In genomic region chr3:101721650-101721917, GRCh38 we compare ENCODE assay signal across 12 cellular contexts. TPM values are rescaled to one million over a fixed set of nuclear protein-coding genes. Genes with fewer than 3 reads are reported as not detected.
A peak's percentile ranks its signal among the peaks of the same experiment; 100 is the strongest.
DNase-seq lines count a peak whose midpoint lies in the region; ATAC-seq and FAIRE-seq lines count a peak whose summit lies in the region.
"Had no signal": no experiment of that assay in that cellular context is flagged by ENCODE, and none has a peak within 500 bp of the region (broad histone marks: within the 10 kb centered on the region; RNA-seq: fewer than 3 reads in every experiment).

No MANE protein-coding gene starts in this region.

- intact Hi-C loops in head of caudate nucleus (cut with DNase I), result loop anchor here (10.0 kb wide), 1 partner anchor 63 kb away; no protein-coding TSS in a partner anchor

- peak overlapping the region; percentile 65 for H3K4me3 ChIP-seq in CD4-positive, CD25-positive, alpha-beta regulatory T cell (ENCODE audit: low read depth, low read length)
- H3K4me3 ChIP-seq: esophagus muscularis mucosa had no signal

- peak overlapping the region; percentile 81 to 94 (median 88) for H3K27ac Mint-ChIP-seq in CD4-positive, CD25-positive, alpha-beta regulatory T cell
- peak overlapping the region; percentile 85 for H3K27ac Mint-ChIP-seq in activated CD8-positive, alpha-beta T cell treated with anti-CD3 and anti-CD28 coated beads, Interleukin-2, amount 10 ng/mL, durations not matched to agents 7 days and 5 days
- H3K27ac Mint-ChIP-seq in naive thymus-derived CD8-positive, alpha-beta T cell, result peak overlapping the region; percentile 18 to 95 (median 88)

- no peaks in the 10 kb centered on the region for H3K36me3 Mint-ChIP-seq in CD4-positive, CD25-positive, alpha-beta regulatory T cell
- H3K36me3 Mint-ChIP-seq in activated CD8-positive, alpha-beta T cell treated with anti-CD3 and anti-CD28 coated beads, Interleukin-2, amount 10 ng/mL, durations not matched to agents 7 days and 5 days (ENCODE audit: low read depth), result no peaks in the 10 kb centered on the region
- H3K36me3 Mint-ChIP-seq in naive thymus-derived CD8-positive, alpha-beta T cell, result no peaks in the 10 kb centered on the region

- H3K4me1 Mint-ChIP-seq in CD4-positive, CD25-positive, alpha-beta regulatory T cell, result peaks cover 24 to 51% (median 34%) of the 10 kb centered on the region in 4 donors
- H3K4me1 Mint-ChIP-seq in activated CD8-positive, alpha-beta T cell treated with anti-CD3 and anti-CD28 coated beads, Interleukin-2, amount 10 ng/mL, durations not matched to agents 7 days and 5 days (ENCODE audit: low read depth), result peaks cover 40% of the 10 kb centered on the region
- peaks cover 15 to 40% (median 33%) of the 10 kb centered on the region in 4 donors for H3K4me1 Mint-ChIP-seq in naive thymus-derived CD8-positive, alpha-beta T cell

- H3K27me3 Mint-ChIP-seq in CD4-positive, CD25-positive, alpha-beta regulatory T cell, result no peaks in the 10 kb centered on the region
- H3K27me3 Mint-ChIP-seq in activated CD8-positive, alpha-beta T cell treated with anti-CD3 and anti-CD28 coated beads, Interleukin-2, amount 10 ng/mL, durations not matched to agents 7 days and 5 days (ENCODE audit: low read depth), result no peaks in the 10 kb centered on the region
- H3K27me3 Mint-ChIP-seq in naive thymus-derived CD8-positive, alpha-beta T cell, result no peaks in the 10 kb centered on the region

- no peak for ATAC-seq in CD4-positive, CD25-positive, alpha-beta regulatory T cell (ENCODE audit: low read depth in 2 of 2)
- no peak for ATAC-seq in activated CD8-positive, alpha-beta T cell treated with anti-CD3 and anti-CD28 coated beads, Interleukin-2, amount 10 ng/mL, durations not matched to agents 7 days and 5 days
- ATAC-seq in naive thymus-derived CD8-positive, alpha-beta T cell, result no peak
- ATAC-seq in HG03025 (IDR thresholded peaks at IDR 0.05; ENCODE audit: low FRiP score, unreplicated experiment), result no peak

- POLR2A ChIA-PET in activated CD8-positive, alpha-beta T cell treated with anti-CD3 and anti-CD28 coated beads, Interleukin-2, amount 10 ng/mL, durations not matched to agents 7 days and 5 days (lab: Charles Lee), result interaction anchor here (0.7 to 2.0 kb wide), 4 partner anchors 35 to 128 kb away, joined by 3 to 9 read pairs (median 6); partner anchors contain the start of genes NFKBIZ, NXPE3, RPL24 and ZBTB11
- POLR2A ChIA-PET in naive thymus-derived CD8-positive, alpha-beta T cell (lab: Charles Lee), result interaction anchor here (1.2 to 2.6 kb wide), 4 partner anchors 35 to 83 kb away, joined by 3 to 11 read pairs (median 8); partner anchors contain the start of genes NXPE3 and RPL24

- H3K9me3 ChIP-seq in CD4-positive, CD25-positive, alpha-beta regulatory T cell (ENCODE audit: control insufficient read depth in 2 of 2, low read length in 2 of 2), result no peaks in the 10 kb centered on the region
- H3K9me3 ChIP-seq: Caco-2, esophagus muscularis mucosa had no signal

- H3K27me3 ChIP-seq in CD4-positive, CD25-positive, alpha-beta regulatory T cell (ENCODE audit: control insufficient read depth, insufficient read depth, low read length), result no peaks in the 10 kb centered on the region
- H3K27me3 ChIP-seq: esophagus muscularis mucosa had no signal

- DNase-seq in CD4-positive, CD25-positive, alpha-beta regulatory T cell, result no peak
- DNase-seq in activated CD8-positive, alpha-beta T cell treated with anti-CD3 and anti-CD28 coated beads, Interleukin-2, amount 10 ng/mL, durations not matched to agents 7 days and 5 days, result no peak
- no peak for DNase-seq in naive thymus-derived CD8-positive, alpha-beta T cell
- DNase-seq in head of caudate nucleus (no peak), NCI-H128 (lab: John Stamatoyannopoulos, UW; ENCODE audit: unreplicated experiment) (no peak)
- DNase-seq: Caco-2; central memory CD4-positive, alpha-beta T cell; mesendoderm; NCI-H446 treated with DMSO at 0.1 percent for 48 hours had no signal

- H3K4me1 ChIP-seq in CD4-positive, CD25-positive, alpha-beta regulatory T cell (ENCODE audit: control insufficient read depth, insufficient read depth, low read length, poor library complexity, severe bottlenecking), result peaks cover 41% of the 10 kb centered on the region
- H3K4me1 ChIP-seq: Caco-2 had no signal

- FAIRE-seq in G401.6 (lab: Jason Lieb, UNC), result peak; percentile 76

- CTCF ChIA-PET in activated CD8-positive, alpha-beta T cell treated with anti-CD3 and anti-CD28 coated beads, Interleukin-2, amount 10 ng/mL, durations not matched to agents 7 days and 5 days (lab: Charles Lee), result interaction anchor here (0.7 to 3.0 kb wide), 11 partner anchors 12 to 148 kb away, joined by 3 to 11 read pairs (median 3); partner anchors contain the start of genes PCNP and ZBTB11

- H3K36me3 ChIP-seq in CD4-positive, CD25-positive, alpha-beta regulatory T cell (ENCODE audit: control insufficient read depth, insufficient read depth, low read length), result no peaks in the 10 kb centered on the region
- H3K36me3 ChIP-seq: esophagus muscularis mucosa had no signal

- H3K4me3 Mint-ChIP-seq in CD4-positive, CD25-positive, alpha-beta regulatory T cell, result peak overlapping the region; percentile 1 to 73 (median 59)
- peak overlapping the region; percentile 55 for H3K4me3 Mint-ChIP-seq in activated CD8-positive, alpha-beta T cell treated with anti-CD3 and anti-CD28 coated beads, Interleukin-2, amount 10 ng/mL, durations not matched to agents 7 days and 5 days
- H3K4me3 Mint-ChIP-seq in naive thymus-derived CD8-positive, alpha-beta T cell, result peak overlapping the region in 5 of 10 donors; percentile 12 to 64 (median 42)

- H3K9me3 Mint-ChIP-seq in CD4-positive, CD25-positive, alpha-beta regulatory T cell, result no peaks in the 10 kb centered on the region
- no peaks in the 10 kb centered on the region for H3K9me3 Mint-ChIP-seq in activated CD8-positive, alpha-beta T cell treated with anti-CD3 and anti-CD28 coated beads, Interleukin-2, amount 10 ng/mL, durations not matched to agents 7 days and 5 days (ENCODE audit: insufficient read depth)
- no peaks in the 10 kb centered on the region for H3K9me3 Mint-ChIP-seq in naive thymus-derived CD8-positive, alpha-beta T cell

- H3K27ac ChIP-seq in CD4-positive, CD25-positive, alpha-beta regulatory T cell (ENCODE audit: insufficient read depth, low read length, poor library complexity, severe bottlenecking), result peak overlapping the region; percentile 70
- H3K27ac ChIP-seq: esophagus muscularis mucosa had no signal

RNA-seq across cellular contexts. Expression of gene CEP97, which starts 2.8 kb away (rescaled TPM):
- total RNA-seq in CD4-positive, CD25-positive, alpha-beta regulatory T cell, result 15.2 TPM
- polyA plus RNA-seq in CD4-positive, CD25-positive, alpha-beta regulatory T cell, result 1 to 10 TPM; 4.8 to 8.3 (median 6.4) TPM
- total RNA-seq in activated CD8-positive, alpha-beta T cell treated with anti-CD3 and anti-CD28 coated beads, Interleukin-2, amount 10 ng/mL, durations not matched to agents 7 days and 5 days, result 10 to 100 TPM; 23.3 to 26.2 TPM
- total RNA-seq in naive thymus-derived CD8-positive, alpha-beta T cell, result 10 to 100 TPM in 1 of 2 experiments, 1 to 10 TPM in 1; 8.4 to 10.5 TPM
- polyA plus RNA-seq in naive thymus-derived CD8-positive, alpha-beta T cell, result 1 to 10 TPM; 1.8 to 5.3 (median 3.5) TPM

RNA-seq across cellular contexts. Expression of gene RPL24, which starts 35.1 kb away (rescaled TPM):
- 1,148 TPM for total RNA-seq in CD4-positive, CD25-positive, alpha-beta regulatory T cell
- polyA plus RNA-seq in CD4-positive, CD25-positive, alpha-beta regulatory T cell, result 1,000 to 10,000 TPM in 3 of 4 donors, 100 to 1,000 TPM in 1; 939 to 1,307 (median 1,200) TPM
- total RNA-seq in activated CD8-positive, alpha-beta T cell treated with anti-CD3 and anti-CD28 coated beads, Interleukin-2, amount 10 ng/mL, durations not matched to agents 7 days and 5 days, result 100 to 1,000 TPM; 948 to 978 TPM
- 1,000 to 10,000 TPM; 1,519 to 1,530 TPM for total RNA-seq in naive thymus-derived CD8-positive, alpha-beta T cell
- 1,000 to 10,000 TPM; 1,202 to 1,552 (median 1,441) TPM for polyA plus RNA-seq in naive thymus-derived CD8-positive, alpha-beta T cell

RNA-seq across cellular contexts. Expression of gene ZBTB11, which starts 44.7 kb away (rescaled TPM):
- 75.1 TPM for total RNA-seq in CD4-positive, CD25-positive, alpha-beta regulatory T cell
- 10 to 100 TPM in 2 of 4 donors, 1 to 10 TPM in 2; 9.0 to 14.2 (median 10.7) TPM for polyA plus RNA-seq in CD4-positive, CD25-positive, alpha-beta regulatory T cell
- 10 to 100 TPM; 30.7 to 33.6 TPM for total RNA-seq in activated CD8-positive, alpha-beta T cell treated with anti-CD3 and anti-CD28 coated beads, Interleukin-2, amount 10 ng/mL, durations not matched to agents 7 days and 5 days
- 10 to 100 TPM; 52.7 to 53.1 TPM for total RNA-seq in naive thymus-derived CD8-positive, alpha-beta T cell
- 10 to 100 TPM in 1 of 3 donors, 1 to 10 TPM in 2; 8.6 to 10.9 (median 9.5) TPM for polyA plus RNA-seq in naive thymus-derived CD8-positive, alpha-beta T cell

RNA-seq across cellular contexts. Expression of gene NXPE3, which starts 57.4 kb away (rescaled TPM):
- total RNA-seq in CD4-positive, CD25-positive, alpha-beta regulatory T cell, result 37.9 TPM
- polyA plus RNA-seq in CD4-positive, CD25-positive, alpha-beta regulatory T cell, result 10 to 100 TPM; 38.3 to 43.2 (median 42.4) TPM
- 10 to 100 TPM; 25.7 to 29.5 TPM for total RNA-seq in activated CD8-positive, alpha-beta T cell treated with anti-CD3 and anti-CD28 coated beads, Interleukin-2, amount 10 ng/mL, durations not matched to agents 7 days and 5 days
- total RNA-seq in naive thymus-derived CD8-positive, alpha-beta T cell, result 10 to 100 TPM; 38.3 to 40.0 TPM
- polyA plus RNA-seq in naive thymus-derived CD8-positive, alpha-beta T cell, result 10 to 100 TPM; 32.5 to 61.0 (median 50.2) TPM
